In the genomic region with DNA sequence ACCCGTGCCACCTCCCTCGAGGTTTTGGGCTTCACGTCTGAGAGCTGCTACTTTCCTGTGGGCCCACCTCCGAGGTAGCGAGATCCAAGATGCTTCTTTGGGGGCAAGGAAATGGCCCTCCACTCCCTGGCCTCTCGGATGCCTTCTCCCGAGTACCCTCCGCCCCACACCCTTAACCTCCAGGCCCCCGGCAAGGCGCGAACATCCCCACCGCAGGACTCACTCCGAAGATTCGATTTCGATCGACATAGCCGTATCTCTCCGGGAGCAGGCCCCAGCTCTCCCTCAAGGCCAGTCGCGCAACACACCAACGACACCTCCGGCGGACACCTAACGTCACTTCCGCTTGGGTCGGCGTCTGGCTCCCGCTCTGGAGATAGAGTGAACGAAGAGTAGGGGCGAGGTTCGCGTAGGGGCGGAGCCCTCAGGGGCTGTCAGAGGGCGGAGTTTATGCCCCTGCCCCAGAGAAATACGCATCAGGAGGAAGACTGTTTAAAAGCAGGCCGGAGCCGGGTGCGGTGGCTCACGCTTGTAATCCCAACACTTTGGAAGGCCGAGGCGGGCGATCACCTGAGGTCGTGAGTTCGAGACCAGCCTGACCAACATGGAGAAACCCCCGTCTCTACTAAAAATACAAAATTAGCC, we compare ENCODE assay signal across 1 cellular context.
TF ChIP-seq lines count a peak whose summit lies in the region.

A gene (minus strand): TSS at position 315 of the 645 bp plus-strand sequence. CDS start 66 bp downstream, at position 249.

TF ChIP-seq in WTC11, 78 proteins besides CTCF, POLR2A, EP300 and RAD21 (continued from another document):
- TF ChIP-seq, protein P1, sequence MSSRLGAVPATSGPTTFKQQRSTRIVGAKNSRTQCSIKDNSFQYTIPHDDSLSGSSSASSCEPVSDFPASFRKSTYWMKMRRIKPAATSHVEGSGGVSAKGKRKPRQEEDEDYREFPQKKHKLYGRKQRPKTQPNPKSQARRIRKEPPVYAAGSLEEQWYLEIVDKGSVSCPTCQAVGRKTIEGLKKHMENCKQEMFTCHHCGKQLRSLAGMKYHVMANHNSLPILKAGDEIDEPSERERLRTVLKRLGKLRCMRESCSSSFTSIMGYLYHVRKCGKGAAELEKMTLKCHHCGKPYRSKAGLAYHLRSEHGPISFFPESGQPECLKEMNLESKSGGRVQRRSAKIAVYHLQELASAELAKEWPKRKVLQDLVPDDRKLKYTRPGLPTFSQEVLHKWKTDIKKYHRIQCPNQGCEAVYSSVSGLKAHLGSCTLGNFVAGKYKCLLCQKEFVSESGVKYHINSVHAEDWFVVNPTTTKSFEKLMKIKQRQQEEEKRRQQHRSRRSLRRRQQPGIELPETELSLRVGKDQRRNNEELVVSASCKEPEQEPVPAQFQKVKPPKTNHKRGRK (CRISPR knock-in tag; IDR thresholded peaks at IDR 0.05; ENCODE audit: borderline replicate concordance): no peak
- TF ChIP-seq, protein P2, sequence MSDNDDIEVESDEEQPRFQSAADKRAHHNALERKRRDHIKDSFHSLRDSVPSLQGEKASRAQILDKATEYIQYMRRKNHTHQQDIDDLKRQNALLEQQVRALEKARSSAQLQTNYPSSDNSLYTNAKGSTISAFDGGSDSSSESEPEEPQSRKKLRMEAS (CRISPR knock-in tag; IDR thresholded peaks at IDR 0.05): peak; percentile 47; the same call in 1 of the 2 replicates
- no peak for TF ChIP-seq ZNF263 (CRISPR knock-in tag; IDR thresholded peaks at IDR 0.05; ENCODE audit: low read depth)
- TF ChIP-seq GTF2I (CRISPR knock-in tag; conservative IDR thresholded peaks at IDR 0.05): peak; percentile 95
- TF ChIP-seq, protein P3, sequence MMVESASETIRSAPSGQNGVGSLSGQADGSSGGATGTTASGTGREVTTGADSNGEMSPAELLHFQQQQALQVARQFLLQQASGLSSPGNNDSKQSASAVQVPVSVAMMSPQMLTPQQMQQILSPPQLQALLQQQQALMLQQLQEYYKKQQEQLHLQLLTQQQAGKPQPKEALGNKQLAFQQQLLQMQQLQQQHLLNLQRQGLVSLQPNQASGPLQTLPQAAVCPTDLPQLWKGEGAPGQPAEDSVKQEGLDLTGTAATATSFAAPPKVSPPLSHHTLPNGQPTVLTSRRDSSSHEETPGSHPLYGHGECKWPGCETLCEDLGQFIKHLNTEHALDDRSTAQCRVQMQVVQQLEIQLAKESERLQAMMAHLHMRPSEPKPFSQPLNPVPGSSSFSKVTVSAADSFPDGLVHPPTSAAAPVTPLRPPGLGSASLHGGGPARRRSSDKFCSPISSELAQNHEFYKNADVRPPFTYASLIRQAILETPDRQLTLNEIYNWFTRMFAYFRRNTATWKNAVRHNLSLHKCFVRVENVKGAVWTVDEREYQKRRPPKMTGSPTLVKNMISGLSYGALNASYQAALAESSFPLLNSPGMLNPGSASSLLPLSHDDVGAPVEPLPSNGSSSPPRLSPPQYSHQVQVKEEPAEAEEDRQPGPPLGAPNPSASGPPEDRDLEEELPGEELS (CRISPR knock-in tag; IDR thresholded peaks at IDR 0.05): no peak
- 0 out of 2 replicates have a peak, but pooled peaks have one; percentile 22 for TF ChIP-seq ZNF396 (CRISPR knock-in tag; IDR thresholded peaks at IDR 0.05; ENCODE audit: borderline replicate concordance)
- no peak for TF ChIP-seq ZNF219 (CRISPR knock-in tag; IDR thresholded peaks at IDR 0.05; ENCODE audit: borderline replicate concordance)
- TF ChIP-seq, protein P4, sequence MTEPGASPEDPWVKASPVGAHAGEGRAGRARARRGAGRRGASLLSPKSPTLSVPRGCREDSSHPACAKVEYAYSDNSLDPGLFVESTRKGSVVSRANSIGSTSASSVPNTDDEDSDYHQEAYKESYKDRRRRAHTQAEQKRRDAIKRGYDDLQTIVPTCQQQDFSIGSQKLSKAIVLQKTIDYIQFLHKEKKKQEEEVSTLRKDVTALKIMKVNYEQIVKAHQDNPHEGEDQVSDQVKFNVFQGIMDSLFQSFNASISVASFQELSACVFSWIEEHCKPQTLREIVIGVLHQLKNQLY (CRISPR knock-in tag; IDR thresholded peaks at IDR 0.05): no peak
- peak; percentile 75 for TF ChIP-seq SP1 (CRISPR knock-in tag; conservative IDR thresholded peaks at IDR 0.05)
- TF ChIP-seq NFE2L1 (CRISPR knock-in tag; IDR thresholded peaks at IDR 0.05): no peak
- peak; percentile 62 for TF ChIP-seq GABPB1 (CRISPR knock-in tag; IDR thresholded peaks at IDR 0.05)
- TF ChIP-seq, protein P5, sequence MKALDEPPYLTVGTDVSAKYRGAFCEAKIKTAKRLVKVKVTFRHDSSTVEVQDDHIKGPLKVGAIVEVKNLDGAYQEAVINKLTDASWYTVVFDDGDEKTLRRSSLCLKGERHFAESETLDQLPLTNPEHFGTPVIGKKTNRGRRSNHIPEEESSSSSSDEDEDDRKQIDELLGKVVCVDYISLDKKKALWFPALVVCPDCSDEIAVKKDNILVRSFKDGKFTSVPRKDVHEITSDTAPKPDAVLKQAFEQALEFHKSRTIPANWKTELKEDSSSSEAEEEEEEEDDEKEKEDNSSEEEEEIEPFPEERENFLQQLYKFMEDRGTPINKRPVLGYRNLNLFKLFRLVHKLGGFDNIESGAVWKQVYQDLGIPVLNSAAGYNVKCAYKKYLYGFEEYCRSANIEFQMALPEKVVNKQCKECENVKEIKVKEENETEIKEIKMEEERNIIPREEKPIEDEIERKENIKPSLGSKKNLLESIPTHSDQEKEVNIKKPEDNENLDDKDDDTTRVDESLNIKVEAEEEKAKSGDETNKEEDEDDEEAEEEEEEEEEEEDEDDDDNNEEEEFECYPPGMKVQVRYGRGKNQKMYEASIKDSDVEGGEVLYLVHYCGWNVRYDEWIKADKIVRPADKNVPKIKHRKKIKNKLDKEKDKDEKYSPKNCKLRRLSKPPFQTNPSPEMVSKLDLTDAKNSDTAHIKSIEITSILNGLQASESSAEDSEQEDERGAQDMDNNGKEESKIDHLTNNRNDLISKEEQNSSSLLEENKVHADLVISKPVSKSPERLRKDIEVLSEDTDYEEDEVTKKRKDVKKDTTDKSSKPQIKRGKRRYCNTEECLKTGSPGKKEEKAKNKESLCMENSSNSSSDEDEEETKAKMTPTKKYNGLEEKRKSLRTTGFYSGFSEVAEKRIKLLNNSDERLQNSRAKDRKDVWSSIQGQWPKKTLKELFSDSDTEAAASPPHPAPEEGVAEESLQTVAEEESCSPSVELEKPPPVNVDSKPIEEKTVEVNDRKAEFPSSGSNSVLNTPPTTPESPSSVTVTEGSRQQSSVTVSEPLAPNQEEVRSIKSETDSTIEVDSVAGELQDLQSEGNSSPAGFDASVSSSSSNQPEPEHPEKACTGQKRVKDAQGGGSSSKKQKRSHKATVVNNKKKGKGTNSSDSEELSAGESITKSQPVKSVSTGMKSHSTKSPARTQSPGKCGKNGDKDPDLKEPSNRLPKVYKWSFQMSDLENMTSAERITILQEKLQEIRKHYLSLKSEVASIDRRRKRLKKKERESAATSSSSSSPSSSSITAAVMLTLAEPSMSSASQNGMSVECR (CRISPR knock-in tag; IDR thresholded peaks at IDR 0.05; ENCODE audit: borderline replicate concordance): peak; percentile 53; the same call in 1 of the 2 replicates
- TF ChIP-seq, protein P6, sequence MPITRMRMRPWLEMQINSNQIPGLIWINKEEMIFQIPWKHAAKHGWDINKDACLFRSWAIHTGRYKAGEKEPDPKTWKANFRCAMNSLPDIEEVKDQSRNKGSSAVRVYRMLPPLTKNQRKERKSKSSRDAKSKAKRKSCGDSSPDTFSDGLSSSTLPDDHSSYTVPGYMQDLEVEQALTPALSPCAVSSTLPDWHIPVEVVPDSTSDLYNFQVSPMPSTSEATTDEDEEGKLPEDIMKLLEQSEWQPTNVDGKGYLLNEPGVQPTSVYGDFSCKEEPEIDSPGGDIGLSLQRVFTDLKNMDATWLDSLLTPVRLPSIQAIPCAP (CRISPR knock-in tag; IDR thresholded peaks at IDR 0.05): no peak
- no peak for TF ChIP-seq JAZF1 (CRISPR knock-in tag; IDR thresholded peaks at IDR 0.05)
- 0 out of 2 replicates have a peak, but pooled peaks have one; percentile 67 for TF ChIP-seq ZNF416 (CRISPR knock-in tag; IDR thresholded peaks at IDR 0.05)
- TF ChIP-seq ZBTB21 (CRISPR knock-in tag; IDR thresholded peaks at IDR 0.05; ENCODE audit: borderline replicate concordance): no peak
- TF ChIP-seq FOXK1 (CRISPR knock-in tag; IDR thresholded peaks at IDR 0.05): peak; percentile 95
- TF ChIP-seq EMX1 (CRISPR knock-in tag; IDR thresholded peaks at IDR 0.05): no peak
- TF ChIP-seq TEAD4 (CRISPR knock-in tag; IDR thresholded peaks at IDR 0.05): no peak
- TF ChIP-seq TEAD1 (CRISPR knock-in tag; IDR thresholded peaks at IDR 0.05): peak; percentile 53; the same call in 1 of the 2 replicates
- TF ChIP-seq, protein P7, sequence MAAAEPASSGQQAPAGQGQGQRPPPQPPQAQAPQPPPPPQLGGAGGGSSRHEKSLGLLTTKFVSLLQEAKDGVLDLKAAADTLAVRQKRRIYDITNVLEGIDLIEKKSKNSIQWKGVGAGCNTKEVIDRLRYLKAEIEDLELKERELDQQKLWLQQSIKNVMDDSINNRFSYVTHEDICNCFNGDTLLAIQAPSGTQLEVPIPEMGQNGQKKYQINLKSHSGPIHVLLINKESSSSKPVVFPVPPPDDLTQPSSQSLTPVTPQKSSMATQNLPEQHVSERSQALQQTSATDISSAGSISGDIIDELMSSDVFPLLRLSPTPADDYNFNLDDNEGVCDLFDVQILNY (CRISPR knock-in tag; IDR thresholded peaks at IDR 0.05): peak; percentile 44; the same call in 1 of the 2 replicates
- TF ChIP-seq, protein P8, sequence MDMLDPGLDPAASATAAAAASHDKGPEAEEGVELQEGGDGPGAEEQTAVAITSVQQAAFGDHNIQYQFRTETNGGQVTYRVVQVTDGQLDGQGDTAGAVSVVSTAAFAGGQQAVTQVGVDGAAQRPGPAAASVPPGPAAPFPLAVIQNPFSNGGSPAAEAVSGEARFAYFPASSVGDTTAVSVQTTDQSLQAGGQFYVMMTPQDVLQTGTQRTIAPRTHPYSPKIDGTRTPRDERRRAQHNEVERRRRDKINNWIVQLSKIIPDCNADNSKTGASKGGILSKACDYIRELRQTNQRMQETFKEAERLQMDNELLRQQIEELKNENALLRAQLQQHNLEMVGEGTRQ (CRISPR knock-in tag; IDR thresholded peaks at IDR 0.05): no peak
- TF ChIP-seq NR3C1 (CRISPR knock-in tag; conservative IDR thresholded peaks at IDR 0.05; ENCODE audit: low read depth): no peak
